In genomic region chr11:22337571-22338464, GRCh38 we compare ENCODE assay signal across 8 cellular contexts. TPM values are rescaled to one million over a fixed set of nuclear protein-coding genes. Genes with fewer than 3 reads are reported as not detected.
DNase-seq lines count a peak whose midpoint lies in the region; ATAC-seq and TF ChIP-seq lines count a peak whose summit lies in the region.

Gene SLC17A6, plus strand, starts transcription at chr11:22338381. Its CDS starts 153 bp downstream, at chr11:22338534.

- H3K27ac Mint-ChIP-seq in natural killer cell treated with Interleukin-12 subunit alpha and Interleukin-12 subunit beta and Interleukin-15 and Interleukin-18, amount 100 ng/mL, for 72 hours, result no peak within 1 kb of the TSS

- DNase-seq in GM10248 (ENCODE audit: extremely low spot score) (peak; percentile 30), HT1080 (ENCODE audit: low read depth) (peak; percentile 48), SJCRH30 (peak; percentile 61 to 84), anterior cingulate cortex (lab: John Stamatoyannopoulos, UW) (no peak), NCI-H2196 (lab: John Stamatoyannopoulos, UW; ENCODE audit: unreplicated experiment) (no peak)
- no peak for DNase-seq in natural killer cell treated with Interleukin-12 subunit alpha and Interleukin-12 subunit beta and Interleukin-15 and Interleukin-18, amount 100 ng/mL, for 72 hours (ENCODE audit: low spot score)

- no peaks in the 10 kb centered on the region for H3K9me3 Mint-ChIP-seq in natural killer cell treated with Interleukin-12 subunit alpha and Interleukin-12 subunit beta and Interleukin-15 and Interleukin-18, amount 100 ng/mL, for 72 hours

- ATAC-seq in natural killer cell treated with Interleukin-12 subunit alpha and Interleukin-12 subunit beta and Interleukin-15 and Interleukin-18, amount 100 ng/mL, for 72 hours, result no peak
- no peak for ATAC-seq in GM21381 (IDR thresholded peaks at IDR 0.05; ENCODE audit: unreplicated experiment)

- H3K9me3 ChIP-seq in SJCRH30 (replicated peaks) (no peaks in the 10 kb centered on the region), iPS-18a (ENCODE audit: control insufficient read depth, low read depth, low read length) (no peaks in the 10 kb centered on the region)

- peaks cover 3% of the 10 kb centered on the region; the same call in 1 of the 2 replicates for H3K27me3 ChIP-seq in SJCRH30
- peaks cover 55% of the 10 kb centered on the region for H3K27me3 ChIP-seq in iPS-18a (ENCODE audit: control insufficient read depth, insufficient read depth, low read length)

- CTCF ChIA-PET in GM10248 (lab: Yijun Ruan, JAX), result interaction anchor here (1.4 to 1.5 kb wide), 3 partner anchors 94 to 491 kb away, joined by 3 to 7 read pairs (median 4); no protein-coding TSS in a partner anchor

- POLR2A ChIA-PET in GM10248 (lab: Yijun Ruan, JAX), result no interaction called here

- no peak within 1 kb of the TSS for H3K9ac ChIP-seq in iPS-18a (ENCODE audit: low read length)

- no peak within 1 kb of the TSS for H3K4me3 Mint-ChIP-seq in natural killer cell treated with Interleukin-12 subunit alpha and Interleukin-12 subunit beta and Interleukin-15 and Interleukin-18, amount 100 ng/mL, for 72 hours

- H3K4me1 Mint-ChIP-seq in natural killer cell treated with Interleukin-12 subunit alpha and Interleukin-12 subunit beta and Interleukin-15 and Interleukin-18, amount 100 ng/mL, for 72 hours (ENCODE audit: low read depth in 2 of 2), result peaks cover 0 to 12% of the 10 kb centered on the region in 2 donors

- no peak for TF ChIP-seq CTCF in GM10248 (IDR thresholded peaks at IDR 0.05; ENCODE audit: control extremely low read depth, extremely low read depth, low read depth, missing control alignments)

- H3K36me3 Mint-ChIP-seq in natural killer cell treated with Interleukin-12 subunit alpha and Interleukin-12 subunit beta and Interleukin-15 and Interleukin-18, amount 100 ng/mL, for 72 hours, result peaks cover 17% of the 10 kb centered on the region

- H3K4me1 ChIP-seq in SJCRH30, result no peaks in the 10 kb centered on the region
- H3K4me1 ChIP-seq in iPS-18a (ENCODE audit: control insufficient read depth, low read depth, low read length), result peaks cover 36% of the 10 kb centered on the region

- H3K4me3 ChIP-seq in SJCRH30 (no peak within 1 kb of the TSS), iPS-18a (ENCODE audit: low read length) (peak within 1 kb of the TSS; percentile 37)

- peaks cover 36 to 55% of the 10 kb centered on the region in 2 donors for H3K27me3 Mint-ChIP-seq in natural killer cell treated with Interleukin-12 subunit alpha and Interleukin-12 subunit beta and Interleukin-15 and Interleukin-18, amount 100 ng/mL, for 72 hours

- H3K36me3 ChIP-seq in SJCRH30, result no peaks in the 10 kb centered on the region
- no peaks in the 10 kb centered on the region for H3K36me3 ChIP-seq in iPS-18a (ENCODE audit: control insufficient read depth, low read depth, low read length)

- H3K27ac ChIP-seq in SJCRH30 (no peak within 1 kb of the TSS), iPS-18a (ENCODE audit: low read length) (no peak within 1 kb of the TSS)

RNA-seq across cellular contexts. Expression of gene SLC17A6, which starts in this region (rescaled TPM):
- total RNA-seq in HT1080 (2014; rRNA removed; shearing (Covaris generic)), result not detected in 2 replicates
- not detected in 2 replicates for polyA plus RNA-seq in HT1080 (2015; cell fraction: cytosol; rRNA removed)
- not detected in 2 replicates for polyA plus RNA-seq in HT1080 (2015; cell fraction: nucleus; rRNA removed)
- total RNA-seq in SJCRH30 (2014; rRNA removed; shearing (Covaris generic)), result not detected in 2 replicates
- total RNA-seq in natural killer cell treated with Interleukin-12 subunit alpha and Interleukin-12 subunit beta and Interleukin-15 and Interleukin-18, amount 100 ng/mL, for 72 hours, result not detected

Comparison
In these comparisons a context has a peak if more than half of its experiments do, and no peak if none do; other contexts are left out.
1. Peak in DNase-seq in HT1080; RNA of the gene not detected or under 1 TPM.
2. Peak in DNase-seq in SJCRH30; RNA of the gene not detected or under 1 TPM.